Comparison of ENCODE assay signal across 10 cellular contexts in the genomic region with DNA sequence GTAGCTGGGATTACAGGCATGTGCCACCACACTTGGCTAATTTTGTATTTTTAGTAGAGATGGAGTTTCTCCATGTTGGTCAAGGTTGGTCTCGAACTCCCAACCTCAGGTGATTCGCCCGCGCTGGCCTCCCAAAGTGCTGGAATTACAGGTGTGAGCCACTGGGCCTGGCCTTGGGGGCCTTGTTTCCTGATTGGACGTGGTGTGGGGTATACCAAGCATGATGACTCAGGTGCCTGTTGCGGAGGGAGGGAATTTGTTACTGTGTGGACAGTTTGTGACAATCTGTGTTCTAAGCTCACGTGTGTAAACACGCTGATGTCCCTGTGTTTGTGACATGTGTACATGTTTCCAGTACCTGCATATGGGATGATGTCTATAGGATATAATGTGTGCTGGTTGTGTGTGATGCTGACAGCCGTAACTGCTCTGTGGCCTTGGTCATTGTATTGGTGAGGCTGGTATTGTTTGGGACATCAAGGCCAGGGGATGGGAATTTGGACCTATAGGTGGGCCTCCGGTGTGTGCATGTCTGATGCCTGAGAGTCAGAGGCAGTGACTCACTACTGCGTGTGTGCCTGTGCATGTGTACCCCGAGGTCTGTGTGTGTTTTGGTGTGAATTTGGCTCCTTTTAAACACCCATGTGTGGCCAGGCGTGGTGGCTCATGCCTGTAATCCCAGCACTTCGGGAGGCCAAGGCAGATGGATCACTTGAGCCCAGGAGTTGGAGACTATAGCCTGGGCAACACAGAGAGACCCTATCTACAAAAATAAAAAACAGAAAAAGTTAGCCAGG. TPM values are rescaled to one million over a fixed set of nuclear protein-coding genes. Genes with fewer than 3 reads are reported as not detected.
DNase-seq lines count a peak whose midpoint lies in the region; ATAC-seq and TF ChIP-seq lines count a peak whose summit lies in the region.
"Had no signal": no experiment of that assay in that cellular context is flagged by ENCODE, and none has a peak within 500 bp of the region (broad histone marks: within the 10 kb centered on the region; RNA-seq: fewer than 3 reads in every experiment).

No MANE protein-coding gene starts in this region.

- H3K9me3 ChIP-seq in right atrium auricular region, result no peaks in the 10 kb centered on the region
- no peaks in the 10 kb centered on the region for H3K9me3 ChIP-seq in BE2C
- H3K9me3 ChIP-seq: psoas muscle had no signal

- no peaks in the 10 kb centered on the region for H3K27me3 Mint-ChIP-seq in natural killer cell treated with Interleukin-12 subunit alpha and Interleukin-12 subunit beta and Interleukin-15 and Interleukin-18, amount 100 ng/mL, for 72 hours

- H3K4me1 Mint-ChIP-seq in natural killer cell treated with Interleukin-12 subunit alpha and Interleukin-12 subunit beta and Interleukin-15 and Interleukin-18, amount 100 ng/mL, for 72 hours (ENCODE audit: low read depth in 2 of 2), result peaks cover 50 to 52% of the 10 kb centered on the region in 2 donors

- H3K27me3 ChIP-seq in right atrium auricular region, result no peaks in the 10 kb centered on the region
- H3K27me3 ChIP-seq in BE2C, result no peaks in the 10 kb centered on the region

- H3K4me3 Mint-ChIP-seq in natural killer cell treated with Interleukin-12 subunit alpha and Interleukin-12 subunit beta and Interleukin-15 and Interleukin-18, amount 100 ng/mL, for 72 hours, result peak overlapping the region; percentile 94

- DNase-seq in right atrium auricular region (ENCODE audit: low spot score) (no peak), left cardiac atrium (no peak), caudate nucleus (lab: John Stamatoyannopoulos, UW) (no peak), NCI-H1048 (lab: John Stamatoyannopoulos, UW) (no peak), BE2C (no peak)
- DNase-seq in natural killer cell treated with Interleukin-12 subunit alpha and Interleukin-12 subunit beta and Interleukin-15 and Interleukin-18, amount 100 ng/mL, for 72 hours (ENCODE audit: low spot score), result no peak

- ATAC-seq in left cardiac atrium (no peak), HG02642 (IDR thresholded peaks at IDR 0.05; ENCODE audit: poor library complexity, unreplicated experiment) (no peak), GM19324 (IDR thresholded peaks at IDR 0.05; ENCODE audit: low FRiP score, unreplicated experiment) (no peak)
- ATAC-seq in natural killer cell treated with Interleukin-12 subunit alpha and Interleukin-12 subunit beta and Interleukin-15 and Interleukin-18, amount 100 ng/mL, for 72 hours, result no peak

- H3K4me3 ChIP-seq in right atrium auricular region (no peak overlapping the region), BE2C (ENCODE audit: low read depth, low read length) (no peak overlapping the region; the same call in 1 of the 2 replicates)

- peak overlapping the region; percentile 97 to 99 for H3K27ac Mint-ChIP-seq in natural killer cell treated with Interleukin-12 subunit alpha and Interleukin-12 subunit beta and Interleukin-15 and Interleukin-18, amount 100 ng/mL, for 72 hours

- TF ChIP-seq CTCF in right atrium auricular region (IDR thresholded peaks at IDR 0.05) (no peak), BE2C (IDR thresholded peaks at IDR 0.05; ENCODE audit: low read depth, low read length) (no peak)

- H3K4me1 ChIP-seq in right atrium auricular region (peaks cover 0 to 34% of the 10 kb centered on the region in 2 donors), BE2C (peaks cover under 1% of the 10 kb centered on the region; the same call in 1 of the 2 replicates)

- no peaks in the 10 kb centered on the region for H3K9me3 Mint-ChIP-seq in natural killer cell treated with Interleukin-12 subunit alpha and Interleukin-12 subunit beta and Interleukin-15 and Interleukin-18, amount 100 ng/mL, for 72 hours

- peaks cover 14% of the 10 kb centered on the region for H3K36me3 Mint-ChIP-seq in natural killer cell treated with Interleukin-12 subunit alpha and Interleukin-12 subunit beta and Interleukin-15 and Interleukin-18, amount 100 ng/mL, for 72 hours

- H3K36me3 ChIP-seq in right atrium auricular region, result peaks cover 21% of the 10 kb centered on the region
- peaks cover 10% of the 10 kb centered on the region for H3K36me3 ChIP-seq in BE2C

- H3K27ac ChIP-seq in right atrium auricular region (peak overlapping the region; percentile 87 to 98), caudate nucleus (ENCODE audit: low read depth, low read length) (peak overlapping the region; percentile 83)

- intact Hi-C loops in left cardiac atrium (cut with DNase I), result no loop called here

RNA-seq across cellular contexts. Expression of gene EGLN2, which starts 1.6 kb away (rescaled TPM):
- total RNA-seq in right atrium auricular region (10 to 100 TPM; 41.7 to 61.3 TPM), left cardiac atrium (10 to 100 TPM; 66.7 to 67.5 TPM)
- 100 to 1,000 TPM; 119 to 136 TPM for total RNA-seq in natural killer cell treated with Interleukin-12 subunit alpha and Interleukin-12 subunit beta and Interleukin-15 and Interleukin-18, amount 100 ng/mL, for 72 hours
- 287 TPM for polyA plus RNA-seq in BE2C (2012; ENCODE audit: insufficient read depth, insufficient read length, low read depth)

RNA-seq across cellular contexts. Expression of gene RAB4B, which starts 19.3 kb away (rescaled TPM):
- 10 to 100 TPM; 14.6 to 23.6 TPM for total RNA-seq in right atrium auricular region
- total RNA-seq in left cardiac atrium, result 10 to 100 TPM; 15.9 to 17.5 TPM
- 100 to 1,000 TPM in 1 of 2 donors, 10 to 100 TPM in 1; 83.3 to 128 TPM for total RNA-seq in natural killer cell treated with Interleukin-12 subunit alpha and Interleukin-12 subunit beta and Interleukin-15 and Interleukin-18, amount 100 ng/mL, for 72 hours
- polyA plus RNA-seq in BE2C (2012; ENCODE audit: insufficient read depth, insufficient read length, low read depth), result 18.6 TPM

RNA-seq across cellular contexts. Expression of gene MIA, which starts 22.0 kb away (rescaled TPM):
- 1 to 10 TPM in 1 of 2 donors, not detected in 1; 3.5 TPM for total RNA-seq in right atrium auricular region
- total RNA-seq in left cardiac atrium, result 1 to 10 TPM in 1 of 2 donors, under 1 TPM in 1; 0.97 to 1.8 TPM
- total RNA-seq in natural killer cell treated with Interleukin-12 subunit alpha and Interleukin-12 subunit beta and Interleukin-15 and Interleukin-18, amount 100 ng/mL, for 72 hours, result 1 to 10 TPM; 1.1 to 2.4 TPM
- polyA plus RNA-seq in BE2C (2012; ENCODE audit: insufficient read depth, insufficient read length, low read depth), result not detected
- total RNA-seq: LHCN-M2 had no signal

RNA-seq across cellular contexts. Expression of gene SNRPA, which starts 46.4 kb away (rescaled TPM):
- 10 to 100 TPM; 30.7 to 32.9 TPM for total RNA-seq in right atrium auricular region
- 10 to 100 TPM; 23.1 to 34.9 TPM for total RNA-seq in left cardiac atrium
- 100 to 1,000 TPM in 1 of 2 donors, 10 to 100 TPM in 1; 95.5 to 191 TPM for total RNA-seq in natural killer cell treated with Interleukin-12 subunit alpha and Interleukin-12 subunit beta and Interleukin-15 and Interleukin-18, amount 100 ng/mL, for 72 hours
- polyA plus RNA-seq in BE2C (2012; ENCODE audit: insufficient read depth, insufficient read length, low read depth), result 73.9 TPM

RNA-seq across cellular contexts. Expression of gene ACTMAP, which starts 47.1 kb away (rescaled TPM):
- total RNA-seq in right atrium auricular region (1 to 10 TPM; 3.7 to 5.3 TPM), left cardiac atrium (1 to 10 TPM; 4.2 to 6.2 TPM)
- total RNA-seq in natural killer cell treated with Interleukin-12 subunit alpha and Interleukin-12 subunit beta and Interleukin-15 and Interleukin-18, amount 100 ng/mL, for 72 hours, result 10 to 100 TPM; 10.9 to 16.6 TPM
- 21.1 TPM for polyA plus RNA-seq in BE2C (2012; ENCODE audit: insufficient read depth, insufficient read length, low read depth)
